Comparison of ENCODE assay signal across 9 cellular contexts in genomic region chr6:26045939-26046368, GRCh38. TPM values are rescaled to one million over a fixed set of nuclear protein-coding genes. Genes with fewer than 3 reads are reported as not detected.
DNase-seq lines count a peak whose midpoint lies in the region; ATAC-seq and TF ChIP-seq lines count a peak whose summit lies in the region.
"Had no signal": no experiment of that assay in that cellular context is flagged by ENCODE, and none has a peak within 500 bp of the region (broad histone marks: within the 10 kb centered on the region; RNA-seq: fewer than 3 reads in every experiment).

No MANE protein-coding gene starts in this region.

- peak overlapping the region; percentile 99 for H3K27ac Mint-ChIP-seq in activated T-cell treated with anti-CD3 and anti-CD28 coated beads, Interleukin-2, amount 50 U/mL, for 24 hours
- peak overlapping the region; percentile 95 for H3K27ac Mint-ChIP-seq in stimulated activated effector memory CD8-positive, alpha-beta T cell treated with anti-CD3 and anti-CD28 coated beads, Interleukin-12 subunit alpha, Interleukin-12 subunit beta, amount 100 ng/mL, for 72 hours

- H3K27me3 Mint-ChIP-seq in activated T-cell treated with anti-CD3 and anti-CD28 coated beads, Interleukin-2, amount 50 U/mL, for 24 hours = no peaks in the 10 kb centered on the region

- TF ChIP-seq POLR2A in erythroblast (IDR thresholded peaks at IDR 0.05; ENCODE audit: low read length) = peak; percentile 88

- peak overlapping the region; percentile 89 for H3K27ac ChIP-seq in SJSA1

- H3K4me1 ChIP-seq in SJSA1 (replicated peaks) = peaks cover 34% of the 10 kb centered on the region

- H3K4me3 ChIP-seq in SJSA1 = peak overlapping the region; percentile 40

- no peaks in the 10 kb centered on the region for H3K9me3 ChIP-seq in SJSA1 (replicated peaks)

- peaks cover 30% of the 10 kb centered on the region for H3K4me1 Mint-ChIP-seq in activated T-cell treated with anti-CD3 and anti-CD28 coated beads, Interleukin-2, amount 50 U/mL, for 24 hours (ENCODE audit: low read depth)
- peaks cover 23% of the 10 kb centered on the region for H3K4me1 Mint-ChIP-seq in stimulated activated effector memory CD8-positive, alpha-beta T cell treated with anti-CD3 and anti-CD28 coated beads, Interleukin-12 subunit alpha, Interleukin-12 subunit beta, amount 100 ng/mL, for 72 hours

- H3K36me3 ChIP-seq in SJSA1 = no peaks in the 10 kb centered on the region

- peak overlapping the region; percentile 85 for H3K4me3 Mint-ChIP-seq in activated T-cell treated with anti-CD3 and anti-CD28 coated beads, Interleukin-2, amount 50 U/mL, for 24 hours
- H3K4me3 Mint-ChIP-seq in stimulated activated effector memory CD8-positive, alpha-beta T cell treated with anti-CD3 and anti-CD28 coated beads, Interleukin-12 subunit alpha, Interleukin-12 subunit beta, amount 100 ng/mL, for 72 hours = peak overlapping the region; percentile 75

- peaks cover 4% of the 10 kb centered on the region for H3K36me3 Mint-ChIP-seq in activated T-cell treated with anti-CD3 and anti-CD28 coated beads, Interleukin-2, amount 50 U/mL, for 24 hours (ENCODE audit: low read depth)
- peaks cover 29% of the 10 kb centered on the region for H3K36me3 Mint-ChIP-seq in stimulated activated effector memory CD8-positive, alpha-beta T cell treated with anti-CD3 and anti-CD28 coated beads, Interleukin-12 subunit alpha, Interleukin-12 subunit beta, amount 100 ng/mL, for 72 hours

- no peak for ATAC-seq in stimulated activated effector memory CD8-positive, alpha-beta T cell treated with anti-CD3 and anti-CD28 coated beads, Interleukin-12 subunit alpha, Interleukin-12 subunit beta, amount 100 ng/mL, for 72 hours
- ATAC-seq in GM21390 (IDR thresholded peaks at IDR 0.05; ENCODE audit: unreplicated experiment) = no peak

- H3K27me3 ChIP-seq in SJSA1 (replicated peaks) = no peaks in the 10 kb centered on the region

- H3K9me3 Mint-ChIP-seq in activated T-cell treated with anti-CD3 and anti-CD28 coated beads, Interleukin-2, amount 50 U/mL, for 24 hours = no peaks in the 10 kb centered on the region
- no peaks in the 10 kb centered on the region for H3K9me3 Mint-ChIP-seq in stimulated activated effector memory CD8-positive, alpha-beta T cell treated with anti-CD3 and anti-CD28 coated beads, Interleukin-12 subunit alpha, Interleukin-12 subunit beta, amount 100 ng/mL, for 72 hours

- DNase-seq in activated T-cell treated with anti-CD3 and anti-CD28 coated beads, Interleukin-2, amount 50 U/mL, for 24 hours = no peak
- DNase-seq in activated T-cell treated with anti-CD3 and anti-CD28 coated beads, Interleukin-2, amount 50 U/mL, for 1 hour = no peak
- no peak for DNase-seq in SJSA1 (ENCODE audit: low read depth in 1 of 2, low spot score in 2 of 2)
- DNase-seq in erythroblast (lab: John Stamatoyannopoulos, UW) = peak in 1 of 2 experiments; percentile 87
- no peak for DNase-seq in stimulated activated effector memory CD8-positive, alpha-beta T cell treated with anti-CD3 and anti-CD28 coated beads, Interleukin-12 subunit alpha, Interleukin-12 subunit beta, amount 100 ng/mL, for 72 hours (ENCODE audit: low spot score in 2 of 2)
- DNase-seq in activated CD4-positive, CD25-positive, alpha-beta regulatory T cell treated with anti-CD3 and anti-CD28 coated beads, Interleukin-2, amount 50 U/mL, for 72 hours = no peak
- no peak for DNase-seq in DMS 273 treated with DMSO at 0.1 percent for 48 hours (lab: John Stamatoyannopoulos, UW)
- DNase-seq: NK-92 treated with Interleukin-12 subunit alpha and Interleukin-12 subunit beta, amount 100 ng/mL, for 24 hours had no signal

RNA-seq across cellular contexts. Expression of gene HFE, which starts 41.3 kb away (rescaled TPM):
- 2.6 and 3.5 TPM in 2 replicates for total RNA-seq in SJSA1 (2014; rRNA removed; shearing (Covaris generic))
